1 cellular context compared by ENCODE assay signal in genomic region chr3:149215474-149215873, GRCh38.
TF ChIP-seq lines count a peak whose summit lies in the region.

No MANE protein-coding gene starts in this region.

TF ChIP-seq in liver, 16 proteins besides CTCF, POLR2A, EP300 and RAD21 (continued from another document):
- no peak for TF ChIP-seq REST (IDR thresholded peaks at IDR 0.05)
- no peak for TF ChIP-seq YY1 (IDR thresholded peaks at IDR 0.05)
- TF ChIP-seq ATF3 (IDR thresholded peaks at IDR 0.05): peak; percentile 30
- no peak for TF ChIP-seq TAF1 (conservative IDR thresholded peaks at IDR 0.05)
- peak; percentile 59 for TF ChIP-seq SP1 (IDR thresholded peaks at IDR 0.05)
- TF ChIP-seq HNF4A (conservative IDR thresholded peaks at IDR 0.05): peak in 1 of 2 donors; percentile 53
